In genomic region chr9:99905833-99906402, GRCh38 we compare ENCODE assay signal across 8 cellular contexts. TPM values are rescaled to one million over a fixed set of nuclear protein-coding genes. Genes with fewer than 3 reads are reported as not detected.
DNase-seq lines count a peak whose midpoint lies in the region; ATAC-seq and TF ChIP-seq lines count a peak whose summit lies in the region.

No MANE protein-coding gene starts in this region.

- peak overlapping the region; percentile 94 for H3K4me3 ChIP-seq in effector memory CD4-positive, alpha-beta T cell (ENCODE audit: insufficient read depth, low read depth, low read length, poor library complexity, severe bottlenecking)

- no peaks in the 10 kb centered on the region for H3K9me3 Mint-ChIP-seq in activated T-cell treated with anti-CD3 and anti-CD28 coated beads, Interleukin-2, amount 50 U/mL, for 72 hours
- H3K9me3 Mint-ChIP-seq in nephron progenitor cell: no peaks in the 10 kb centered on the region

- peaks cover 27% of the 10 kb centered on the region for H3K4me1 Mint-ChIP-seq in activated T-cell treated with anti-CD3 and anti-CD28 coated beads, Interleukin-2, amount 50 U/mL, for 72 hours (ENCODE audit: low read depth)
- peaks cover 19% of the 10 kb centered on the region for H3K4me1 Mint-ChIP-seq in nephron progenitor cell

- no peaks in the 10 kb centered on the region for H3K36me3 Mint-ChIP-seq in activated T-cell treated with anti-CD3 and anti-CD28 coated beads, Interleukin-2, amount 50 U/mL, for 72 hours (ENCODE audit: insufficient read depth in 2 of 2)
- H3K36me3 Mint-ChIP-seq in nephron progenitor cell (ENCODE audit: low read depth): no peaks in the 10 kb centered on the region

- no peaks in the 10 kb centered on the region for H3K27me3 ChIP-seq in effector memory CD4-positive, alpha-beta T cell (replicated peaks; ENCODE audit: control insufficient read depth, insufficient read depth, low read length, poor library complexity, severe bottlenecking)

- H3K27me3 Mint-ChIP-seq in activated T-cell treated with anti-CD3 and anti-CD28 coated beads, Interleukin-2, amount 50 U/mL, for 72 hours (ENCODE audit: low read depth): no peaks in the 10 kb centered on the region
- peaks cover 35% of the 10 kb centered on the region for H3K27me3 Mint-ChIP-seq in nephron progenitor cell (ENCODE audit: low read depth, poor library complexity)

- no peak for TF ChIP-seq CTCF in nephron progenitor cell (IDR thresholded peaks at IDR 0.05)

- H3K36me3 ChIP-seq in effector memory CD4-positive, alpha-beta T cell (ENCODE audit: control insufficient read depth, insufficient read depth, low read length): no peaks in the 10 kb centered on the region

- peak overlapping the region; percentile 88 to 94 for H3K4me3 Mint-ChIP-seq in activated T-cell treated with anti-CD3 and anti-CD28 coated beads, Interleukin-2, amount 50 U/mL, for 72 hours
- H3K4me3 Mint-ChIP-seq in nephron progenitor cell: peak overlapping the region; percentile 93

- H3K27ac Mint-ChIP-seq in activated T-cell treated with anti-CD3 and anti-CD28 coated beads, Interleukin-2, amount 50 U/mL, for 72 hours: peak overlapping the region; percentile 90
- H3K27ac Mint-ChIP-seq in nephron progenitor cell: no peak overlapping the region

- peaks cover 3% of the 10 kb centered on the region for H3K4me1 ChIP-seq in effector memory CD4-positive, alpha-beta T cell (ENCODE audit: control insufficient read depth, insufficient read depth, low read length, poor library complexity, severe bottlenecking)

- ATAC-seq in activated T-cell treated with anti-CD3 and anti-CD28 coated beads, Interleukin-2, amount 50 U/mL, for 72 hours (replicated peaks in 1 of 2): no peak

- peak overlapping the region; percentile 95 for H3K27ac ChIP-seq in effector memory CD4-positive, alpha-beta T cell (ENCODE audit: insufficient read depth, low read length, poor library complexity, severe bottlenecking)

- no peaks in the 10 kb centered on the region for H3K9me3 ChIP-seq in effector memory CD4-positive, alpha-beta T cell (ENCODE audit: control insufficient read depth, low read length)

- DNase-seq in activated T-cell treated with anti-CD3 and anti-CD28 coated beads, Interleukin-2, amount 50 U/mL, for 72 hours: no peak
- no peak for DNase-seq in activated T-cell treated with anti-CD3 and anti-CD28 coated beads for 4 hours
- DNase-seq in NCI-H526 (lab: John Stamatoyannopoulos, UW): peak; percentile 27 to 47
- no peak for DNase-seq in effector memory CD4-positive, alpha-beta T cell
- peak; percentile 4 for DNase-seq in nephron progenitor cell
- no peak for DNase-seq in stimulated activated CD8-positive, alpha-beta memory T cell treated with anti-CD3 and anti-CD28 coated beads, Interleukin-4, amount 100 ng/mL, for 48 hours
- DNase-seq in NOMO-1 treated with dmso at 0.1 percent for 144 hours (lab: John Stamatoyannopoulos, UW; ENCODE audit: unreplicated experiment): no peak
- no peak for DNase-seq in OCI-M2 (lab: John Stamatoyannopoulos, UW; ENCODE audit: unreplicated experiment)

RNA-seq across cellular contexts. Expression of gene STX17, which starts 0.5 kb away (rescaled TPM):
- 10 to 100 TPM; 32.1 to 35.3 TPM for total RNA-seq in activated T-cell treated with anti-CD3 and anti-CD28 coated beads, Interleukin-2, amount 50 U/mL, for 72 hours

Comparison
In these comparisons a context has a peak if more than half of its experiments do, and no peak if none do; other contexts are left out.
1. DNase-seq: peak in NCI-H526 (2 of 2) and nephron progenitor cell (single experiment); none in activated T-cell treated with anti-CD3 and anti-CD28 coated beads, Interleukin-2, amount 50 U/mL, for 72 hours (0 of 2), activated T-cell treated with anti-CD3 and anti-CD28 coated beads for 4 hours (single experiment), effector memory CD4-positive, alpha-beta T cell (0 of 3), stimulated activated CD8-positive, alpha-beta memory T cell treated with anti-CD3 and anti-CD28 coated beads, Interleukin-4, amount 100 ng/mL, for 48 hours (single experiment), NOMO-1 treated with dmso at 0.1 percent for 144 hours (single experiment) and OCI-M2 (single experiment).